Comparison of ENCODE assay signal across 9 cellular contexts in genomic region chr6:30238178-30238795, GRCh38. TPM values are rescaled to one million over a fixed set of nuclear protein-coding genes. Genes with fewer than 3 reads are reported as not detected.
DNase-seq lines count a peak whose midpoint lies in the region; ATAC-seq and TF ChIP-seq lines count a peak whose summit lies in the region.
"Had no signal": no experiment of that assay in that cellular context is flagged by ENCODE, and none has a peak within 500 bp of the region (broad histone marks: within the 10 kb centered on the region; RNA-seq: fewer than 3 reads in every experiment).

No MANE protein-coding gene starts in this region.

- CTCF ChIA-PET in CD8-positive, alpha-beta T cell (lab: Charles Lee) = interaction anchor here (0.5 to 3.5 kb wide), 17 partner anchors 9 to 1226 kb away, joined by 3 to 50 read pairs (median 3); no protein-coding TSS in a partner anchor

- no peaks in the 10 kb centered on the region for H3K4me1 Mint-ChIP-seq in CD8-positive, alpha-beta T cell (ENCODE audit: low read depth)

- no peaks in the 10 kb centered on the region for H3K9me3 ChIP-seq in CD8-positive, alpha-beta T cell (ENCODE audit: low read length)
- H3K9me3 ChIP-seq in WERI-Rb-1 (ENCODE audit: severe bottlenecking) (no peaks in the 10 kb centered on the region), left lung (no peaks in the 10 kb centered on the region), prostate gland (no peaks in the 10 kb centered on the region)

- peak in 3 of 7 experiments; percentile 18 to 31 (median 24) for DNase-seq in CD8-positive, alpha-beta T cell
- DNase-seq in GM20000 (ENCODE audit: low spot score) = peak; percentile 46
- DNase-seq in WERI-Rb-1 = peak; percentile 51
- DNase-seq in left lung = no peak
- DNase-seq in prostate gland (ENCODE audit: low spot score) = no peak
- DNase-seq in NCI-H187 treated with DMSO at 0.1 percent for 48 hours (lab: John Stamatoyannopoulos, UW) = no peak

- peak; percentile 40 for TF ChIP-seq CTCF in CD8-positive, alpha-beta T cell (IDR thresholded peaks at IDR 0.05)
- no peak for TF ChIP-seq CTCF in GM20000 (IDR thresholded peaks at IDR 0.05; ENCODE audit: extremely low read depth, missing control alignments)
- peak; percentile 79 for TF ChIP-seq CTCF in WERI-Rb-1 (IDR thresholded peaks at IDR 0.05; ENCODE audit: low read depth, low read length)
- TF ChIP-seq CTCF in left lung (IDR thresholded peaks at IDR 0.05) = no peak
- TF ChIP-seq CTCF in prostate gland (IDR thresholded peaks at IDR 0.05) = no peak

- no peaks in the 10 kb centered on the region for H3K9me3 Mint-ChIP-seq in CD8-positive, alpha-beta T cell
- H3K9me3 Mint-ChIP-seq: IgD-negative memory B cell had no signal

- no peaks in the 10 kb centered on the region for H3K36me3 Mint-ChIP-seq in CD8-positive, alpha-beta T cell
- H3K36me3 Mint-ChIP-seq: IgD-negative memory B cell had no signal

- no peak overlapping the region for H3K27ac Mint-ChIP-seq in CD8-positive, alpha-beta T cell
- H3K27ac Mint-ChIP-seq: IgD-negative memory B cell had no signal

- intact Hi-C loops in CD8-positive, alpha-beta T cell (cut with DNase I, micrococcal nuclease) = loop anchor here (1.0 to 2.0 kb wide), 2 partner anchors 119 to 159 kb away; no protein-coding TSS in a partner anchor
- intact Hi-C loops in left lung (cut with DNase I) = no loop called here
- intact Hi-C loops in prostate gland (cut with DNase I) = no loop called here

- H3K27me3 Mint-ChIP-seq in CD8-positive, alpha-beta T cell (ENCODE audit: low read depth) = peaks cover 32% of the 10 kb centered on the region

- WGBS in prostate gland = 63% methylated on average over 6 of the region's 6 CpGs

- no peaks in the 10 kb centered on the region for H3K27me3 ChIP-seq in CD8-positive, alpha-beta T cell (ENCODE audit: insufficient read depth, low read length)
- H3K27me3 ChIP-seq in WERI-Rb-1 (ENCODE audit: insufficient read depth, low read depth, severe bottlenecking) = peaks cover 51% of the 10 kb centered on the region
- no peaks in the 10 kb centered on the region for H3K27me3 ChIP-seq in left lung
- no peaks in the 10 kb centered on the region for H3K27me3 ChIP-seq in prostate gland (replicated peaks; ENCODE audit: insufficient read depth)

- H3K4me3 ChIP-seq in CD8-positive, alpha-beta T cell (ENCODE audit: low read depth, low read length) = no peak overlapping the region
- H3K4me3 ChIP-seq in WERI-Rb-1 (ENCODE audit: low read depth, low read length) (no peak overlapping the region), left lung (no peak overlapping the region), prostate gland (no peak overlapping the region)

- no peaks in the 10 kb centered on the region for H3K36me3 ChIP-seq in CD8-positive, alpha-beta T cell (ENCODE audit: insufficient read depth, low read length)
- H3K36me3 ChIP-seq in WERI-Rb-1 = no peaks in the 10 kb centered on the region
- H3K36me3 ChIP-seq in left lung = no peaks in the 10 kb centered on the region
- no peaks in the 10 kb centered on the region for H3K36me3 ChIP-seq in prostate gland

- H3K27ac ChIP-seq in CD8-positive, alpha-beta T cell (ENCODE audit: low read depth, low read length) = no peak overlapping the region
- H3K27ac ChIP-seq in WERI-Rb-1 (no peak overlapping the region), left lung (no peak overlapping the region), prostate gland (no peak overlapping the region)

- no peak overlapping the region for H3K4me3 Mint-ChIP-seq in CD8-positive, alpha-beta T cell

- ATAC-seq in CD8-positive, alpha-beta T cell = peak; percentile 63
- ATAC-seq in left lung (peak; percentile 32), GM21360 (IDR thresholded peaks at IDR 0.05; ENCODE audit: unreplicated experiment) (no peak), HG03439 (IDR thresholded peaks at IDR 0.05; ENCODE audit: unreplicated experiment) (no peak)

- POLR2A ChIA-PET in CD8-positive, alpha-beta T cell (lab: Charles Lee) = interaction anchor here (0.5 to 1.1 kb wide), 2 partner anchors 19 to 162 kb away, joined by 3 read pairs; no protein-coding TSS in a partner anchor

- TF ChIP-seq POLR2A in prostate gland (IDR thresholded peaks at IDR 0.05) = no peak

- no peaks in the 10 kb centered on the region for H3K4me1 ChIP-seq in CD8-positive, alpha-beta T cell (ENCODE audit: insufficient read depth, low read length)
- H3K4me1 ChIP-seq in left lung = no peaks in the 10 kb centered on the region
- no peaks in the 10 kb centered on the region for H3K4me1 ChIP-seq in prostate gland (replicated peaks)

RNA-seq across cellular contexts. Expression of gene TRIM26, which starts 25.1 kb away (rescaled TPM):
- total RNA-seq in CD8-positive, alpha-beta T cell = 10 to 100 TPM; 54.8 to 56.8 TPM
- 10 to 100 TPM; 40.0 to 51.3 TPM for total RNA-seq in left lung
- 100 to 1,000 TPM in 1 of 2 donors, 10 to 100 TPM in 1; 74.8 to 100 TPM for total RNA-seq in prostate gland

Comparison
In these comparisons a context has a peak if more than half of its experiments do, and no peak if none do; other contexts are left out.
1. ATAC-seq: peak in CD8-positive, alpha-beta T cell (single experiment) and left lung (single experiment); none in GM21360 (single experiment) and HG03439 (single experiment).
2. DNase-seq: peak in GM20000 (single experiment) and WERI-Rb-1 (single experiment); none in left lung (0 of 2), prostate gland (single experiment) and NCI-H187 treated with DMSO at 0.1 percent for 48 hours (single experiment).
3. CTCF ChIP-seq: peak in CD8-positive, alpha-beta T cell (single experiment) and WERI-Rb-1 (single experiment); none in GM20000 (single experiment), left lung (0 of 2) and prostate gland (0 of 4).
4. intact Hi-C loops: an anchor here in CD8-positive, alpha-beta T cell (1.0 to 2.0 kb wide); none called in left lung and prostate gland.